In genomic region chr19:982567-983170, GRCh38 we compare ENCODE assay signal across 9 cellular contexts. TPM values are rescaled to one million over a fixed set of nuclear protein-coding genes. Genes with fewer than 3 reads are reported as not detected.
DNase-seq lines count a peak whose midpoint lies in the region; ATAC-seq and TF ChIP-seq lines count a peak whose summit lies in the region.
"Had no signal": no experiment of that assay in that cellular context is flagged by ENCODE, and none has a peak within 500 bp of the region (broad histone marks: within the 10 kb centered on the region; RNA-seq: fewer than 3 reads in every experiment).

No MANE protein-coding gene starts in this region.

- peak overlapping the region in 1 of 2 donors; percentile 57 for H3K27ac ChIP-seq in coronary artery
- peak overlapping the region; percentile 91 for H3K27ac ChIP-seq in lower lobe of right lung

- H3K4me1 ChIP-seq in lower lobe of right lung, result peaks cover 37% of the 10 kb centered on the region

- intact Hi-C loops in lower lobe of right lung (cut with DNase I), result loop anchor here (5.0 to 10.0 kb wide), 2 partner anchors 60 to 208 kb away; no protein-coding TSS in a partner anchor

- no peaks in the 10 kb centered on the region for H3K27me3 ChIP-seq in H7 (ENCODE audit: control insufficient read depth, insufficient read depth, low read length)
- no peaks in the 10 kb centered on the region for H3K27me3 ChIP-seq in lower lobe of right lung (ENCODE audit: low read depth)

- ATAC-seq in lower lobe of right lung (peak; percentile 85 to 89), HG02870 (IDR thresholded peaks at IDR 0.05; ENCODE audit: unreplicated experiment) (no peak)

- DNase-seq in D341Med (ENCODE audit: low spot score) (peak; percentile 96), H7 (peak; percentile 100), NCI-H1417 (lab: John Stamatoyannopoulos, UW) (peak; percentile 73 to 89 (median 89)), coronary artery (ENCODE audit: low spot score) (no peak), lower lobe of right lung (peak; percentile 79)
- DNase-seq in activated CD4-positive, alpha-beta T cell treated with anti-CD3 and anti-CD28 coated beads for 48 hours, result peak; percentile 81
- DNase-seq in stimulated activated CD4-positive, alpha-beta T cell treated with anti-CD3 and anti-CD28 coated beads, TNF-alpha, amount 100 ng/mL, for 24 hours (ENCODE audit: low read depth in 3 of 3), result peak; percentile 42 to 69 (median 67)

- TF ChIP-seq CTCF in coronary artery (IDR thresholded peaks at IDR 0.05) (peak; percentile 96), lower lobe of right lung (IDR thresholded peaks at IDR 0.05) (peak; percentile 96)

- H3K9me3 ChIP-seq in lower lobe of right lung, result no peaks in the 10 kb centered on the region

- H3K36me3 ChIP-seq in H7 (replicated peaks; ENCODE audit: control insufficient read depth, insufficient read depth, low read length) (peaks cover 3% of the 10 kb centered on the region), lower lobe of right lung (peaks cover 12% of the 10 kb centered on the region)

- H3K4me3 ChIP-seq in H7 (ENCODE audit: insufficient read depth, low read depth, low read length) (no peak overlapping the region), coronary artery (peak overlapping the region; percentile 68), lower lobe of right lung (peak overlapping the region; percentile 43)

RNA-seq across cellular contexts. Expression of gene WDR18, which starts 1.5 kb away (rescaled TPM):
- total RNA-seq in H7 (2014; rRNA removed; shearing (Covaris generic)), result 107 and 140 TPM in 2 replicates
- 29.2 TPM for total RNA-seq in lower lobe of right lung

RNA-seq across cellular contexts. Expression of gene GRIN3B, which starts 17.6 kb away (rescaled TPM):
- total RNA-seq in H7 (2014; rRNA removed; shearing (Covaris generic)), result 0.03 and 0.07 TPM in 2 replicates
- 3.0 TPM for total RNA-seq in lower lobe of right lung

RNA-seq across cellular contexts. Expression of gene TMEM259, which starts 38.3 kb away (rescaled TPM):
- total RNA-seq in H7 (2014; rRNA removed; shearing (Covaris generic)), result 153 and 185 TPM in 2 replicates
- total RNA-seq in lower lobe of right lung, result 159 TPM

RNA-seq across cellular contexts. Expression of gene RNU6-2, which starts 38.7 kb away (rescaled TPM):
- total RNA-seq in H7 (2014; rRNA removed; shearing (Covaris generic)), result not detected in 2 replicates
- not detected for total RNA-seq in lower lobe of right lung
- total RNA-seq: dermis microvascular lymphatic vessel endothelial cell had no signal

RNA-seq across cellular contexts. Expression of gene CNN2, which starts 43.7 kb away (rescaled TPM):
- total RNA-seq in H7 (2014; rRNA removed; shearing (Covaris generic)), result 440 and 495 TPM in 2 replicates
- 158 TPM for total RNA-seq in lower lobe of right lung
